In genomic region chr17:64006361-64007088, GRCh38 we compare ENCODE assay signal across 10 cellular contexts. TPM values are rescaled to one million over a fixed set of nuclear protein-coding genes. Genes with fewer than 3 reads are reported as not detected.
DNase-seq lines count a peak whose midpoint lies in the region; ATAC-seq and TF ChIP-seq lines count a peak whose summit lies in the region.
"Had no signal": no experiment of that assay in that cellular context is flagged by ENCODE, and none has a peak within 500 bp of the region (broad histone marks: within the 10 kb centered on the region; RNA-seq: fewer than 3 reads in every experiment).

No MANE protein-coding gene starts in this region.

- H3K27ac ChIP-seq in OCI-LY1 (ENCODE audit: low read depth, low read length, poor library complexity, severe bottlenecking): peak overlapping the region; percentile 41

- H3K9ac ChIP-seq in OCI-LY1 (ENCODE audit: low read length): no peak overlapping the region

- H3K27me3 ChIP-seq in BE2C (no peaks in the 10 kb centered on the region), OCI-LY1 (ENCODE audit: insufficient read depth, low read length) (no peaks in the 10 kb centered on the region)

- no peak overlapping the region for H3K4me3 Mint-ChIP-seq in natural killer cell

- no peaks in the 10 kb centered on the region for H3K27me3 Mint-ChIP-seq in natural killer cell (ENCODE audit: low read depth in 2 of 2)

- no peak overlapping the region for H3K4me2 ChIP-seq in OCI-LY1 (ENCODE audit: low read length)

- H3K9me3 ChIP-seq in BE2C (no peaks in the 10 kb centered on the region), OCI-LY1 (ENCODE audit: low read length) (no peaks in the 10 kb centered on the region)

- no peaks in the 10 kb centered on the region for H3K36me3 Mint-ChIP-seq in natural killer cell

- H3K27ac Mint-ChIP-seq in natural killer cell: peak overlapping the region; percentile 63 to 67

- H3K4me1 Mint-ChIP-seq in natural killer cell: peaks cover 41 to 47% of the 10 kb centered on the region in 2 donors

- peaks cover 13% of the 10 kb centered on the region; the same call in 1 of the 2 replicates for H3K79me2 ChIP-seq in OCI-LY1 (ENCODE audit: insufficient read depth, low read length)

- H3K36me3 ChIP-seq in BE2C: peaks cover 12% of the 10 kb centered on the region
- peaks cover 54% of the 10 kb centered on the region for H3K36me3 ChIP-seq in OCI-LY1 (ENCODE audit: insufficient read depth, low read length)

- H3K4me1 ChIP-seq in BE2C (peaks cover 9% of the 10 kb centered on the region), OCI-LY1 (ENCODE audit: insufficient read depth, low read length, severe bottlenecking) (peaks cover 23% of the 10 kb centered on the region)

- no peaks in the 10 kb centered on the region for H3K9me2 ChIP-seq in OCI-LY1 (ENCODE audit: low read depth, low read length)

- no peaks in the 10 kb centered on the region for H3F3A ChIP-seq in OCI-LY1 (ENCODE audit: insufficient read depth, low read length)

- ATAC-seq in natural killer cell (no peak), GM21723 (IDR thresholded peaks at IDR 0.05; ENCODE audit: unreplicated experiment) (no peak)

- TF ChIP-seq CTCF in BE2C (IDR thresholded peaks at IDR 0.05; ENCODE audit: low read depth, low read length) (no peak), OCI-LY1 (IDR thresholded peaks at IDR 0.05; ENCODE audit: low read length) (no peak), natural killer cell (IDR thresholded peaks at IDR 0.05) (no peak)

- H3K4me3 ChIP-seq in BE2C (ENCODE audit: low read depth, low read length) (peak overlapping the region; percentile 63), OCI-LY1 (ENCODE audit: low read depth, low read length, poor library complexity, severe bottlenecking) (no peak overlapping the region)

- DNase-seq in BE2C (peak; percentile 90), fibroblast of gingiva (ENCODE audit: low read depth) (peak; percentile 38), natural killer cell (no peak), DMS79 (lab: John Stamatoyannopoulos, UW) (no peak), NCI-H774 (lab: John Stamatoyannopoulos, UW) (no peak), NCI-H1417 treated with DMSO at 0.1 percent for 48 hours (lab: John Stamatoyannopoulos, UW) (no peak)
- DNase-seq: T-helper 1 cell had no signal

- no peaks in the 10 kb centered on the region for H4K20me1 ChIP-seq in OCI-LY1 (ENCODE audit: insufficient read depth, low read length)

- intact Hi-C loops in natural killer cell (cut with micrococcal nuclease): no loop called here

- H2AFZ ChIP-seq in OCI-LY1 (ENCODE audit: low read length): no peak overlapping the region

- no peaks in the 10 kb centered on the region for H3K9me3 Mint-ChIP-seq in natural killer cell

RNA-seq across cellular contexts. Expression of gene PRR29, which starts 8.4 kb away (rescaled TPM):
- polyA plus RNA-seq in BE2C (2012; ENCODE audit: insufficient read depth, insufficient read length, low read depth): 6.8 TPM
- 1 to 10 TPM in 2 of 3 donors, under 1 TPM in 1; 0.92 to 1.6 (median 1.6) TPM for total RNA-seq in natural killer cell

RNA-seq across cellular contexts. Expression of gene ICAM2, which starts 13.9 kb away (rescaled TPM):
- polyA plus RNA-seq in BE2C (2012; ENCODE audit: insufficient read depth, insufficient read length, low read depth): 105 TPM
- 10 to 100 TPM; 73.2 to 91.0 (median 78.0) TPM for total RNA-seq in natural killer cell
- polyA plus RNA-seq: neural cell had no signal

RNA-seq across cellular contexts. Expression of gene SCN4A, which starts 33.8 kb away (rescaled TPM):
- polyA plus RNA-seq in BE2C (2012; ENCODE audit: insufficient read depth, insufficient read length, low read depth): 0.06 TPM
- under 1 TPM; 0.10 to 0.14 (median 0.14) TPM for total RNA-seq in natural killer cell
- polyA plus RNA-seq: neural cell had no signal

Comparison
In these comparisons a context has a peak if more than half of its experiments do, and no peak if none do; other contexts are left out.
1. DNase-seq: peak in BE2C (single experiment) and fibroblast of gingiva (single experiment); none in natural killer cell (single experiment), DMS79 (single experiment), NCI-H774 (single experiment) and NCI-H1417 treated with DMSO at 0.1 percent for 48 hours (single experiment).